13 cellular contexts compared by ENCODE assay signal in the genomic region with DNA sequence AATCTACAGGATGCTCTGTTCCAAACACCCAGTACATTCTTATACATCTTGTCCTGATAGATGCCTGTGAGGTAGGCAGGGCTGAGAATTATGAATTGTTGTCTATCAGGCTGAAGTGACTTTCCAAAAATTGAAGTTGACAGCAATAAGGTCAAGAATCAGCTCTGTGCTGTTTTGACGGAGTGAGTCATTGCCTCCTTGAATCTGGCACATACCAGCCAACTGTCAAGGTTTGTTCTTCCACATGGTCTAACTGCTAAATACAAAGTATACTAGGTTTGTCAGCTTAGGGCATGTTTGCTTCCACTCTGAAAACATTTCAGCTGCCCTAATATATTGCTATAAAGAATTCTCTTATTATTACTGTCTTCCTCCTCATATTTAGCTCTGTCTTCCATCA. TPM values are rescaled to one million over a fixed set of nuclear protein-coding genes. Genes with fewer than 3 reads are reported as not detected.
DNase-seq lines count a peak whose midpoint lies in the region; ATAC-seq and TF ChIP-seq lines count a peak whose summit lies in the region.
"Had no signal": no experiment of that assay in that cellular context is flagged by ENCODE, and none has a peak within 500 bp of the region (broad histone marks: within the 10 kb centered on the region; RNA-seq: fewer than 3 reads in every experiment).

No MANE protein-coding gene starts in this region.

- in situ Hi-C loops in transverse colon (cut with MboI; ENCODE audit: low pct_ligation_motif_present in 1 of 4, low pct_unique_long_range_greater_than_20kb in 1 of 4, low sequenced_read_pairs in 3 of 4): no loop called here

- H3K27ac ChIP-seq in heart right ventricle (peak overlapping the region in 3 of 10 donors; percentile 9 to 24 (median 16)), right atrium auricular region (peak overlapping the region in 1 of 2 donors; percentile 22), left lung (no peak overlapping the region), transverse colon (no peak overlapping the region)
- H3K27ac ChIP-seq: brain microvascular endothelial cell, esophagus muscularis mucosa had no signal

- H3K9me3 ChIP-seq in heart right ventricle: no peaks in the 10 kb centered on the region
- H3K9me3 ChIP-seq in right atrium auricular region: no peaks in the 10 kb centered on the region
- H3K9me3 ChIP-seq in left lung: no peaks in the 10 kb centered on the region
- H3K9me3 ChIP-seq in transverse colon: no peaks in the 10 kb centered on the region
- H3K9me3 ChIP-seq: esophagus muscularis mucosa had no signal

- H3K4me3 ChIP-seq in heart right ventricle: no peak overlapping the region
- H3K4me3 ChIP-seq in right atrium auricular region: no peak overlapping the region
- H3K4me3 ChIP-seq in left lung: no peak overlapping the region
- H3K4me3 ChIP-seq in transverse colon: no peak overlapping the region
- H3K4me3 ChIP-seq: esophagus muscularis mucosa, K562 had no signal

- intact Hi-C loops in heart right ventricle (cut with DNase I) (no loop called here), left lung (cut with DNase I) (no loop called here), transverse colon (cut with DNase I; ENCODE audit: low total_unique reads) (no loop called here), head of caudate nucleus (cut with DNase I) (no loop called here)

- H3K4me1 ChIP-seq in heart right ventricle (peaks cover 11 to 58% (median 43%) of the 10 kb centered on the region in 9 donors), right atrium auricular region (peaks cover 0 to 43% of the 10 kb centered on the region in 2 donors), left lung (peaks cover 14 to 38% of the 10 kb centered on the region in 2 donors), transverse colon (peaks cover 2 to 30% (median 8%) of the 10 kb centered on the region in 4 donors)

- peak in 1 of 2 donors; percentile 11 for DNase-seq in heart right ventricle
- no peak for DNase-seq in right atrium auricular region (ENCODE audit: low spot score)
- peak; percentile 59 for DNase-seq in cerebellar cortex (ENCODE audit: low spot score)
- DNase-seq in left lung: no peak
- DNase-seq in transverse colon: no peak
- no peak for DNase-seq in head of caudate nucleus
- no peak for DNase-seq in ecto neural progenitor cell (ENCODE audit: low spot score)
- DNase-seq: brain microvascular endothelial cell, DND-41, NCI-H2029 treated with DMSO at 0.1 percent for 48 hours had no signal

- H3K36me3 ChIP-seq in heart right ventricle: no peaks in the 10 kb centered on the region
- H3K36me3 ChIP-seq in right atrium auricular region: no peaks in the 10 kb centered on the region
- H3K36me3 ChIP-seq in left lung: no peaks in the 10 kb centered on the region
- H3K36me3 ChIP-seq in transverse colon: no peaks in the 10 kb centered on the region
- H3K36me3 ChIP-seq: brain microvascular endothelial cell, esophagus muscularis mucosa had no signal

- H3K27me3 ChIP-seq in heart right ventricle (no peaks in the 10 kb centered on the region), right atrium auricular region (no peaks in the 10 kb centered on the region), left lung (no peaks in the 10 kb centered on the region), transverse colon (no peaks in the 10 kb centered on the region)
- H3K27me3 ChIP-seq: brain microvascular endothelial cell, esophagus muscularis mucosa had no signal

- TF ChIP-seq CTCF in heart right ventricle (IDR thresholded peaks at IDR 0.05): no peak
- TF ChIP-seq CTCF in right atrium auricular region (IDR thresholded peaks at IDR 0.05): no peak
- no peak for TF ChIP-seq CTCF in left lung (IDR thresholded peaks at IDR 0.05)
- no peak for TF ChIP-seq CTCF in transverse colon (IDR thresholded peaks at IDR 0.05)

- WGBS in heart right ventricle, 2 donors: 28 to 39% methylated on average over 1 of the region's 1 CpG
- 50 to 80% methylated on average over 1 of the region's 1 CpG for WGBS in transverse colon (ENCODE audit: low coverage in 1 of 2), 2 donors

- TF ChIP-seq POLR2A in transverse colon (IDR thresholded peaks at IDR 0.05): no peak

- no peak for TF ChIP-seq EP300 in transverse colon (IDR thresholded peaks at IDR 0.05; ENCODE audit: low read depth)

- ATAC-seq in heart right ventricle: peak in 6 of 8 donors; percentile 66 to 91 (median 78)
- peak; percentile 86 for ATAC-seq in left lung
- ATAC-seq in HG02938 (IDR thresholded peaks at IDR 0.05; ENCODE audit: unreplicated experiment): no peak
- ATAC-seq: K562 had no signal

RNA-seq across cellular contexts. Expression of a gene that starts 32.3 kb away (rescaled TPM):
- 10 to 100 TPM in 5 of 10 donors, 1 to 10 TPM in 5; 7.0 to 11.7 (median 9.9) TPM for total RNA-seq in heart right ventricle
- 1 to 10 TPM; 2.6 to 3.4 TPM for polyA plus RNA-seq in heart right ventricle
- 10 to 100 TPM in 1 of 2 donors, 1 to 10 TPM in 1; 7.8 to 12.4 TPM for total RNA-seq in right atrium auricular region
- total RNA-seq in left lung: 10 to 100 TPM; 24.0 to 39.4 TPM
- total RNA-seq in transverse colon: 10 to 100 TPM; 49.0 to 63.4 (median 54.3) TPM
